Comparison of ENCODE assay signal across 30 cellular contexts in genomic region chr15:25909806-25910205, GRCh38. TPM values are rescaled to one million over a fixed set of nuclear protein-coding genes. Genes with fewer than 3 reads are reported as not detected.
"Had no signal": no experiment of that assay in that cellular context is flagged by ENCODE, and none has a peak within 500 bp of the region (broad histone marks: within the 10 kb centered on the region; RNA-seq: fewer than 3 reads in every experiment).

No MANE protein-coding gene starts in this region.

- H3K4me3 Mint-ChIP-seq: effector memory CD8-positive, alpha-beta T cell; endodermal cell; mesothelial cell of epicardium; naive B cell had no signal

- H3K27ac ChIP-seq: coronary artery, dorsolateral prefrontal cortex, epithelial cell of prostate, esophagus squamous epithelium, gastrocnemius medialis, heart right ventricle, left lung, lower lobe of right lung had no signal

- H3K27me3 Mint-ChIP-seq: effector memory CD8-positive, alpha-beta T cell had no signal

- H3K27ac Mint-ChIP-seq: effector memory CD8-positive, alpha-beta T cell; endodermal cell; mesothelial cell of epicardium; naive B cell had no signal

- DNase-seq: dermis blood vessel endothelial cell; dorsolateral prefrontal cortex; effector CD4-positive, alpha-beta T cell; effector memory CD8-positive, alpha-beta T cell; endodermal cell; erythroblast; esophagus squamous epithelium; foreskin fibroblast; foreskin melanocyte; gastrocnemius medialis; glutamatergic neuron; head of caudate nucleus; heart right ventricle; hippocampal formation; left cardiac atrium; left ventricle myocardium superior; lower lobe of right lung; mesenchymal stem cell; mucosa of descending colon; naive B cell had no signal

- H3K36me3 Mint-ChIP-seq: mesothelial cell of epicardium, naive B cell had no signal

- H3K9me3 Mint-ChIP-seq: effector memory CD8-positive, alpha-beta T cell had no signal

- H3K4me1 Mint-ChIP-seq: endodermal cell, mesothelial cell of epicardium, naive B cell had no signal

- H3K9me3 ChIP-seq: esophagus squamous epithelium, gastrocnemius medialis, left lung had no signal

- H3K4me1 ChIP-seq: esophagus squamous epithelium, gastrocnemius medialis, heart right ventricle, left lung, lower lobe of right lung had no signal

- H3K27me3 ChIP-seq: dorsolateral prefrontal cortex, esophagus squamous epithelium, gastrocnemius medialis, heart right ventricle, left lung had no signal

- H3K36me3 ChIP-seq: esophagus squamous epithelium, gastrocnemius medialis, heart right ventricle, left lung, lower lobe of right lung had no signal

- H3K4me3 ChIP-seq: coronary artery, dorsolateral prefrontal cortex, esophagus squamous epithelium, gastrocnemius medialis, heart right ventricle, left lung, lower lobe of right lung, mucosa of descending colon had no signal

- FAIRE-seq: colon, endometrium, islet of Langerhans, keratinocyte had no signal

- ATAC-seq: effector memory CD8-positive, alpha-beta T cell; esophagus mucosa; gastrocnemius medialis; heart right ventricle; left cardiac atrium; left lung; left ventricle myocardium superior; lower lobe of right lung; mucosa of descending colon had no signal

RNA-seq across cellular contexts. Expression of gene ATP10A, which starts 46.7 kb away (rescaled TPM):
- total RNA-seq: lung microvascular endothelial cell had no signal
- polyA plus RNA-seq: keratinocyte had no signal
